Comparison of ENCODE assay signal across 8 cellular contexts in the genomic region with DNA sequence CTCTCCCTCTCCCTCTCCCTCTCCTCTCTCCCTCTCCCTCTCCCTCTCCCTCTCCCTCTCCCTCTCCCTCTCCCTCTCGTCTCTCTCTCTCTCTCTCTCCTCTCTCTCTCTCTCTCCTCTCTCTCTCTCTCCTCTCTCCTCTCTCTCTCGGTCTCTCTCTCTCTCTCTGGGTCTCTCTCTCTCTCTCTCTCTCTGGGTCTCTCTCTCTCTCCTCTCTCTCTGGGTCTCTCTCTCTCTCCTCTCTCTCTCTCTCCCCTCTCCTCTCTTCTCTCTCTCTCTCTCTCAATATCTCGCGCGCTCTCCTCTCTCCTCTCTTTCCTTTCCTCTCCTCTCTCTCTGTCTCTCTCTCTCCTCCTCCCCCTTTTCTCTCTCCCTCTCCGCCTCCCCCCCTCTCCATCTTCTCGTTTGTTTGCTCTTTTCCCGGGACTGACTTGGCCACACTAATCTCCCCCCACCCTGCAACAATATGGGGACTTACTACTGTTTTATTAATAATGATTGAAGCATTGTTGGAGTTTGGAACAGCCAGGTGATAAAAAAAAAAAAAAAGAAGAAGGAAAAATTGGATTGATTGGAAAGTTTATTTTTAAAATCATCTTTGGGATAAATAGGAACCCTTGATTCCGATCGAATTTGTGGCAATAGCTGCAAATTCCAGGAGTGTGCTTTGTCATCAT. TPM values are rescaled to one million over a fixed set of nuclear protein-coding genes. Genes with fewer than 3 reads are reported as not detected.
A peak's percentile ranks its signal among the peaks of the same experiment; 100 is the strongest.
DNase-seq lines count a peak whose midpoint lies in the region; ATAC-seq and TF ChIP-seq lines count a peak whose summit lies in the region.

No MANE protein-coding gene starts in this region.

- H3K79me2 ChIP-seq in osteoblast (ENCODE audit: insufficient read depth, low read length): peaks cover 69% of the 10 kb centered on the region
- H3K79me2 ChIP-seq in H9 (ENCODE audit: insufficient read depth, low read length): no peaks in the 10 kb centered on the region

- H4K5ac ChIP-seq in H9 (ENCODE audit: insufficient read length, low read depth, low read length): no peak overlapping the region

- H2AFZ ChIP-seq in osteoblast (ENCODE audit: low read length) (peak overlapping the region; percentile 90), H9 (ENCODE audit: low read length) (no peak overlapping the region)

- H3K4me1 ChIP-seq in osteoblast (ENCODE audit: insufficient read depth, low read length) (peaks cover 14% of the 10 kb centered on the region), H9 (ENCODE audit: insufficient read depth, low read length) (peaks cover 2% of the 10 kb centered on the region; the same call in 1 of the 2 replicates)

- no peak overlapping the region for H3K4ac ChIP-seq in H9 (ENCODE audit: low read depth, low read length)

- no peak overlapping the region for H2AK5ac ChIP-seq in H9 (ENCODE audit: insufficient read length, low read length)

- H3K56ac ChIP-seq in H9 (ENCODE audit: insufficient read length, low read depth, low read length): no peak overlapping the region

- H3K9me3 ChIP-seq in osteoblast (ENCODE audit: low read depth, low read length): no peaks in the 10 kb centered on the region
- no peaks in the 10 kb centered on the region for H3K9me3 ChIP-seq in H9 (ENCODE audit: control insufficient read depth, low read depth, low read length)

- no peak overlapping the region for H3T11ph ChIP-seq in H9 (ENCODE audit: low read length)

- no peak overlapping the region for H3K23ac ChIP-seq in H9 (ENCODE audit: insufficient read length, low read depth, low read length)

- peak; percentile 58 for DNase-seq in Daoy (ENCODE audit: low read depth)
- DNase-seq in NCI-H1694 (lab: John Stamatoyannopoulos, UW): peak; percentile 53
- peak in 1 of 61 donors; percentile 35 for DNase-seq in caudate nucleus (lab: John Stamatoyannopoulos, UW)
- peak; percentile 86 for DNase-seq in osteoblast (ENCODE audit: insufficient read length, low spot score, missing footprints)
- DNase-seq in H9: no peak
- DNase-seq in naive thymus-derived CD8-positive, alpha-beta T cell: no peak
- DNase-seq in HuH-7.5 (ENCODE audit: low spot score): no peak

- no peak overlapping the region for H2BK12ac ChIP-seq in H9 (ENCODE audit: insufficient read length, low read depth, low read length)

- peak overlapping the region; percentile 94 for H3K4me3 ChIP-seq in osteoblast (ENCODE audit: insufficient read depth, low read length)

- H3K27ac Mint-ChIP-seq in H9: no peak overlapping the region
- H3K27ac Mint-ChIP-seq in naive thymus-derived CD8-positive, alpha-beta T cell: no peak overlapping the region

- peak overlapping the region; percentile 97 for H3K4me2 ChIP-seq in osteoblast (ENCODE audit: insufficient read depth, low read length)
- no peak overlapping the region for H3K4me2 ChIP-seq in H9 (ENCODE audit: insufficient read depth, insufficient read length, low read length)

- H4K8ac ChIP-seq in H9 (replicated peaks; ENCODE audit: insufficient read length, low read depth, low read length): no peak overlapping the region

- no peaks in the 10 kb centered on the region for H3K79me1 ChIP-seq in H9 (ENCODE audit: insufficient read depth, low read depth, low read length, poor library complexity, severe bottlenecking)

- no peak overlapping the region for H2BK120ac ChIP-seq in H9 (ENCODE audit: low read depth, low read length, poor library complexity, severe bottlenecking)

- H3K23me2 ChIP-seq in H9 (ENCODE audit: insufficient read length, low read depth, low read length, poor library complexity, severe bottlenecking): peaks cover 12% of the 10 kb centered on the region

- H3K27me3 Mint-ChIP-seq in H9 (ENCODE audit: low read depth): peaks cover 24% of the 10 kb centered on the region
- H3K27me3 Mint-ChIP-seq in naive thymus-derived CD8-positive, alpha-beta T cell: peaks cover 36 to 54% (median 39%) of the 10 kb centered on the region in 5 donors

- no peak overlapping the region for H2BK20ac ChIP-seq in H9 (ENCODE audit: low read depth, low read length, poor library complexity, severe bottlenecking)

- H2BK15ac ChIP-seq in H9 (ENCODE audit: low read depth, low read length): no peak overlapping the region

- no peaks in the 10 kb centered on the region for H3K36me3 ChIP-seq in osteoblast (ENCODE audit: insufficient read depth, low read length)

- no peak for ATAC-seq in HG03280 (IDR thresholded peaks at IDR 0.05; ENCODE audit: unreplicated experiment)
- ATAC-seq in naive thymus-derived CD8-positive, alpha-beta T cell: no peak

- no peak overlapping the region for H3K4me3 Mint-ChIP-seq in H9
- H3K4me3 Mint-ChIP-seq in naive thymus-derived CD8-positive, alpha-beta T cell: no peak overlapping the region

- H3K9me3 Mint-ChIP-seq in H9: peaks cover 0 to 5% of the 10 kb centered on the region in 2 experiments; a peak in 2 of 5 replicates
- peaks cover 0 to 4% (median 0%) of the 10 kb centered on the region in 9 donors for H3K9me3 Mint-ChIP-seq in naive thymus-derived CD8-positive, alpha-beta T cell

- H3K36me3 Mint-ChIP-seq in H9 (ENCODE audit: insufficient read depth in 1 of 3, low read depth in 3 of 3): no peaks in the 10 kb centered on the region; a peak in 1 of 7 replicates
- peaks cover 0 to 13% (median 0%) of the 10 kb centered on the region in 3 donors for H3K36me3 Mint-ChIP-seq in naive thymus-derived CD8-positive, alpha-beta T cell

- H3K14ac ChIP-seq in H9 (ENCODE audit: insufficient read depth, low read length): no peak overlapping the region

- H4K20me1 ChIP-seq in osteoblast (ENCODE audit: insufficient read depth, low read length): peaks cover 6% of the 10 kb centered on the region
- H4K20me1 ChIP-seq in H9 (ENCODE audit: control insufficient read depth, insufficient read depth, insufficient read length): no peaks in the 10 kb centered on the region

- H3K27ac ChIP-seq in caudate nucleus (ENCODE audit: low read depth, low read length): peak overlapping the region; percentile 90
- peak overlapping the region; percentile 80 for H3K27ac ChIP-seq in osteoblast (ENCODE audit: low read depth, low read length)
- no peak overlapping the region for H3K27ac ChIP-seq in H9 (ENCODE audit: insufficient read length, low read depth, low read length)

- no peaks in the 10 kb centered on the region for H3K27me3 ChIP-seq in osteoblast (ENCODE audit: insufficient read depth, low read length)
- peaks cover 69% of the 10 kb centered on the region for H3K27me3 ChIP-seq in H9 (ENCODE audit: insufficient read depth, low read length)

- POLR2A ChIA-PET in naive thymus-derived CD8-positive, alpha-beta T cell (lab: Charles Lee): no interaction called here

- H2BK5ac ChIP-seq in H9 (ENCODE audit: insufficient read length, low read length): no peak overlapping the region

- TF ChIP-seq CTCF in osteoblast (IDR thresholded peaks at IDR 0.05; ENCODE audit: extremely low read depth, low read depth, low read length): no peak
- TF ChIP-seq CTCF in H9 (conservative IDR thresholded peaks at IDR 0.05): no peak

- no peak overlapping the region for H3K9ac ChIP-seq in H9 (ENCODE audit: extremely low read depth, insufficient read length, low read length)

- H3K4me1 Mint-ChIP-seq in H9: peaks cover 14 to 30% of the 10 kb centered on the region in 2 experiments
- peaks cover 12 to 37% (median 34%) of the 10 kb centered on the region in 4 donors for H3K4me1 Mint-ChIP-seq in naive thymus-derived CD8-positive, alpha-beta T cell

- WGBS in H9 (ENCODE audit: extremely low coverage, insufficient read length, low lambda C conversion rate): no CpG with 5 or more reads among the region's 10 CpGs

- H3K18ac ChIP-seq in H9 (ENCODE audit: insufficient read length, low read depth, low read length): no peak overlapping the region

- H4K91ac ChIP-seq in H9 (ENCODE audit: insufficient read length, low read depth, low read length): no peak overlapping the region

RNA-seq across cellular contexts. Expression of gene NR2F1-AS1, which starts 0.9 kb away (rescaled TPM):
- 6.1 and 10.5 TPM in 2 replicates for total RNA-seq in Daoy (2014; rRNA removed; shearing (Covaris generic))
- total RNA-seq in osteoblast (15.9 and 17.4 TPM in 2 replicates), H9 (2021) (1.7 and 1.9 TPM in 2 replicates)
- total RNA-seq in naive thymus-derived CD8-positive, alpha-beta T cell: not detected
- polyA plus RNA-seq in naive thymus-derived CD8-positive, alpha-beta T cell: not detected

RNA-seq across cellular contexts. Expression of gene NR2F1, which starts 1.1 kb away (rescaled TPM):
- 7.3 and 10.0 TPM in 2 replicates for total RNA-seq in Daoy (2014; rRNA removed; shearing (Covaris generic))
- total RNA-seq in osteoblast (7.2 and 10.6 TPM in 2 replicates), H9 (2021) (not detected in 2 replicates)
- total RNA-seq in naive thymus-derived CD8-positive, alpha-beta T cell: not detected
- polyA plus RNA-seq in naive thymus-derived CD8-positive, alpha-beta T cell: not detected

Comparison
In these comparisons a context has a peak if more than half of its experiments do, and no peak if none do; other contexts are left out.
1. DNase-seq: peak in Daoy (single experiment), NCI-H1694 (single experiment) and osteoblast (single experiment); none in H9 (single experiment), naive thymus-derived CD8-positive, alpha-beta T cell (0 of 10) and HuH-7.5 (single experiment).